Comparison of ENCODE assay signal across 1 cellular context in the genomic region with DNA sequence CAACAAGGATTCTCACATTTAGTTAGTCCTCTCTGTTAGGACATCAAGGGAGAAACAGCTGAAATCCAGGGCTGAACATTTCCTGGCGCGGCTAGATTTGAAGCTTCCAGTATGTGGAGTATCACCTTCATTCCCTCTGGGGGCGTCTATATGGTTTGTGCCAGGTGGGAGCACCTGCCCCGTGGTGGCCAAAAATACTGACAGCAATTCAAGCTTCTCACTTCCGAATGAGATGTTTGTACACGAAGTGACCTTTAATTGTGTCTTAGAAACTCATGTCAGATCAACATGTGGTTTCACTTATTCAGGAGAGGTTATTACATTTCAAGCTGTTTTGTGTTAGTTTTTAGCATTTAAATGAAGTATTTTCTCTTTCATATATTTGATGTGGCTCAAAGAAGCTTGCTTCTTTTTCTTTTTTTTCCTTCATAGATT.
TF ChIP-seq lines count a peak whose summit lies in the region.

No MANE protein-coding gene starts in this region.

TF ChIP-seq in GM12878, 131 proteins besides CTCF, POLR2A, EP300 and RAD21 (continued from another document):
- TF ChIP-seq, protein P1, sequence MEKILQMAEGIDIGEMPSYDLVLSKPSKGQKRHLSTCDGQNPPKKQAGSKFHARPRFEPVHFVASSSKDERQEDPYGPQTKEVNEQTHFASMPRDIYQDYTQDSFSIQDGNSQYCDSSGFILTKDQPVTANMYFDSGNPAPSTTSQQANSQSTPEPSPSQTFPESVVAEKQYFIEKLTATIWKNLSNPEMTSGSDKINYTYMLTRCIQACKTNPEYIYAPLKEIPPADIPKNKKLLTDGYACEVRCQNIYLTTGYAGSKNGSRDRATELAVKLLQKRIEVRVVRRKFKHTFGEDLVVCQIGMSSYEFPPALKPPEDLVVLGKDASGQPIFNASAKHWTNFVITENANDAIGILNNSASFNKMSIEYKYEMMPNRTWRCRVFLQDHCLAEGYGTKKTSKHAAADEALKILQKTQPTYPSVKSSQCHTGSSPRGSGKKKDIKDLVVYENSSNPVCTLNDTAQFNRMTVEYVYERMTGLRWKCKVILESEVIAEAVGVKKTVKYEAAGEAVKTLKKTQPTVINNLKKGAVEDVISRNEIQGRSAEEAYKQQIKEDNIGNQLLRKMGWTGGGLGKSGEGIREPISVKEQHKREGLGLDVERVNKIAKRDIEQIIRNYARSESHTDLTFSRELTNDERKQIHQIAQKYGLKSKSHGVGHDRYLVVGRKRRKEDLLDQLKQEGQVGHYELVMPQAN (conservative IDR thresholded peaks at IDR 0.05): 0 out of 2 replicates have a peak, but pooled peaks have one; percentile 58
- TF ChIP-seq RELA (IDR thresholded peaks at IDR 0.05; ENCODE audit: borderline replicate concordance, partially characterized antibody) (no peak), PML (IDR thresholded peaks at IDR 0.05; ENCODE audit: low read length) (no peak), MTA2 (IDR thresholded peaks at IDR 0.05; ENCODE audit: low read depth) (no peak)
